In the genomic region with DNA sequence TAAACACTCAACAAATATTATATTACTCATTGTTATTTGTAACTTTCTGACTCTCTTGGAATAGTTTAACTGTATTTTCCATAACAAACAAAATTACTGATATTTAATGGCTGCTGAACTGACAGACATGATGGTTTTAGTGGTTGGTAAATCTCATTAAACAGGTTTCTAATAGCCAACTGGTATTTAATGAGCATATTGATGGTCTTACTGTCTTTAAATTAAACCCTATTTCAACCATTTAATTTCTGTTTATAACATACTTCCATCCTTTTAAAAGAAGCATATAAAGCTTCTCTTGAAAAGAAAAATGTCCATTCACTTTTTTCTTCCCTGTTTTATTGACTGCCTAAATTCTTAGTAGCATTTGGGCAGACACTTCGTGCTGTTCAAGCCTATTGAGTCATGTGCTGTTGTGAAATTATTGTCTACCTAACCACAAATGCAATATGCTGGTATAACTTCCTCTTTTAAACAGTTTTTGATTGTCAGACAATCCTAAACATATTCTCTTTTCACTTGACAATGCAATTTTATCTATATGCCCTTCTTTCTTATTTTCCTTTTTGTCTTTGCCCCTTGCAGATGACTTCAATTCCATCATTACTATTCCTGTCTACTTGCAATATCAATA, we compare ENCODE assay signal across 8 cellular contexts.
DNase-seq lines count a peak whose midpoint lies in the region; ATAC-seq, FAIRE-seq and TF ChIP-seq lines count a peak whose summit lies in the region.

No MANE protein-coding gene starts in this region.

- TF ChIP-seq CTCF in HFFc6 (IDR thresholded peaks at IDR 0.05), result no peak

- no peak for ATAC-seq in activated T-cell treated with anti-CD3 and anti-CD28 coated beads, Interleukin-2, amount 50 U/mL, for 4 hours

- H3K27me3 Mint-ChIP-seq in HFFc6 (ENCODE audit: insufficient read depth), result no peaks in the 10 kb centered on the region; the same call in 1 of the 2 replicates
- no peaks in the 10 kb centered on the region for H3K27me3 Mint-ChIP-seq in activated T-cell treated with anti-CD3 and anti-CD28 coated beads, Interleukin-2, amount 50 U/mL, for 4 hours (ENCODE audit: low read depth)

- no peak for TF ChIP-seq POLR2A in GM12892 (IDR thresholded peaks at IDR 0.05; ENCODE audit: low read depth, low read length)

- FAIRE-seq in GM12892 (lab: Jason Lieb, UNC), result peak; percentile 9
- FAIRE-seq in HTR-8/SVneo (lab: Jason Lieb, UNC), result no peak

- DNase-seq in GM12892 (ENCODE audit: insufficient read length) (no peak), HFFc6 (peak; percentile 56), M059J (ENCODE audit: low read depth) (peak; percentile 64), glomerular visceral epithelial cell (ENCODE audit: extremely low spot score) (peak; percentile 32), NCI-H2196 (lab: John Stamatoyannopoulos, UW; ENCODE audit: unreplicated experiment) (no peak), amniotic stem cell (lab: John Stamatoyannopoulos, UW) (no peak), HTR-8/SVneo (ENCODE audit: insufficient read length, low spot score) (no peak)
- no peak for DNase-seq in activated T-cell treated with anti-CD3 and anti-CD28 coated beads, Interleukin-2, amount 50 U/mL, for 4 hours

- H3K9me3 Mint-ChIP-seq in HFFc6, result no peaks in the 10 kb centered on the region
- H3K9me3 Mint-ChIP-seq in activated T-cell treated with anti-CD3 and anti-CD28 coated beads, Interleukin-2, amount 50 U/mL, for 4 hours, result no peaks in the 10 kb centered on the region

- H3K27ac Mint-ChIP-seq in HFFc6, result no peak overlapping the region

- H3K36me3 Mint-ChIP-seq in HFFc6 (ENCODE audit: low read depth), result no peaks in the 10 kb centered on the region
- H3K36me3 Mint-ChIP-seq in activated T-cell treated with anti-CD3 and anti-CD28 coated beads, Interleukin-2, amount 50 U/mL, for 4 hours (ENCODE audit: insufficient read depth), result no peaks in the 10 kb centered on the region

- no peak overlapping the region for H3K4me3 Mint-ChIP-seq in HFFc6
- no peak overlapping the region for H3K4me3 Mint-ChIP-seq in activated T-cell treated with anti-CD3 and anti-CD28 coated beads, Interleukin-2, amount 50 U/mL, for 4 hours

- H3K4me1 Mint-ChIP-seq in HFFc6 (ENCODE audit: low read depth), result peaks cover 30% of the 10 kb centered on the region
- no peaks in the 10 kb centered on the region for H3K4me1 Mint-ChIP-seq in activated T-cell treated with anti-CD3 and anti-CD28 coated beads, Interleukin-2, amount 50 U/mL, for 4 hours (ENCODE audit: low read depth)

Comparison
In these comparisons a context has a peak if more than half of its experiments do, and no peak if none do; other contexts are left out.
1. DNase-seq: peak in HFFc6 (single experiment), M059J (single experiment) and glomerular visceral epithelial cell (single experiment); none in GM12892 (single experiment), NCI-H2196 (single experiment), activated T-cell treated with anti-CD3 and anti-CD28 coated beads, Interleukin-2, amount 50 U/mL, for 4 hours (single experiment), amniotic stem cell (single experiment) and HTR-8/SVneo (single experiment).